1 cellular context compared by ENCODE assay signal in the genomic region with DNA sequence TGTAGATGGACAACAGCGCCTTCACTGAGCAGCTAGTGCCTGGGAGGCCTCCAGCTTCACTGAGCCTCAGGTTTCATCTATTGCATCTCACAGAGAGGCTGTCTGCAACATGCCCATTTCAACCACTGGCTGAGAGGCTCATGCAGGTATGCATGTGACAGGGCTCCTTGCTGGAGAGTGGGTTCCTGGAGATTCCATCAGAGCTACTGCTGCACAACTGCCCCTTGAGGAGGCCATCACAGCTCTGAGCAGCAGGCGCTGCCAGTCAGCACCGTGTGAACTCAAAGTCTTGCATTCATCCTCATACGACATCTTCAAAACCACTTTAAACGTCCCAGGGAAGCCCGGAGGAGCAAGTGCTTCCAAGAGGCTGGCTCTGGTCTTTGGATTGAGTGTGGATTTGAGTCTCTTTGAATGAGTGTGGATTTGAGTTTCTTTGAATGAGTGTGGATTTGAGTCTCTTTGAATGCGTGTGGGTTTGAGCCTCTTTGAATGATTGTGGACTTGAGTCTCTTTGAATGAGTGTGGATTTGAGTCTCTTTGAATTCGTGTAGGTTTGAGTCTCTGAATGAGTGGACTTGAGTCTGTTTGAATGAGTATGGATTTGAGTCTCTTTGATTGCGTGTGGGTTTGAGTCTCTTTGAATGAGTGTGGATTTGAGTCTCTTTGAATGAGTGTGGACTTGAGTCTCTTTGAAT.
TF ChIP-seq lines count a peak whose summit lies in the region.

No MANE protein-coding gene starts in this region.

TF ChIP-seq in GM12878, 131 proteins besides CTCF, POLR2A, EP300 and RAD21 (continued from another document):
- TF ChIP-seq CUX1 (IDR thresholded peaks at IDR 0.05; ENCODE audit: insufficient replicate concordance, low read depth, low read length) (no peak), IKZF2 (IDR thresholded peaks at IDR 0.05) (peak; percentile 18 to 33; a peak in 2 of 4 replicates), TCF12 (IDR thresholded peaks at IDR 0.05; ENCODE audit: low read depth, low read length) (0 out of 2 replicates have a peak, but pooled peaks have one; percentile 33), MEF2A (IDR thresholded peaks at IDR 0.05; ENCODE audit: insufficient read depth, low read depth, low read length) (0 out of 2 replicates have a peak, but pooled peaks have one; percentile 42), JUNB (IDR thresholded peaks at IDR 0.05) (peak; percentile 92), PAX5 (IDR thresholded peaks at IDR 0.05; ENCODE audit: borderline replicate concordance, low read depth, low read length) (peak; percentile 45; the same call in 1 of the 2 replicates)
